In genomic region chr12:112198120-112198733, GRCh38 we compare ENCODE assay signal across 1 cellular context.
TF ChIP-seq lines count a peak whose summit lies in the region.

No MANE protein-coding gene starts in this region.

TF ChIP-seq in endothelial cell of umbilical vein, 7 proteins besides CTCF, POLR2A, EP300 and RAD21 (continued from another document):
- TF ChIP-seq MYC (IDR thresholded peaks at IDR 0.05; ENCODE audit: low read depth, low read length) (no peak), MAX (IDR thresholded peaks at IDR 0.05; ENCODE audit: insufficient read depth, insufficient read length) (no peak)
